In genomic region chr15:90860942-90861675, GRCh38 we compare ENCODE assay signal across 1 cellular context.
TF ChIP-seq lines count a peak whose summit lies in the region.

No MANE protein-coding gene starts in this region.

TF ChIP-seq in HepG2, 621 proteins besides CTCF, POLR2A, EP300 and RAD21 (continued from another document and continues in another):
- TF ChIP-seq KIAA2018 (CRISPR knock-in tag; IDR thresholded peaks at IDR 0.05; ENCODE audit: borderline replicate concordance) = no peak
- TF ChIP-seq ZNF383 (CRISPR knock-in tag; IDR thresholded peaks at IDR 0.05; ENCODE audit: borderline replicate concordance) = no peak
- TF ChIP-seq RBM22 (optimal IDR thresholded peaks at IDR 0.05; ENCODE audit: low read length) = no peak
- no peak for TF ChIP-seq ZNF572 (CRISPR knock-in tag; IDR thresholded peaks at IDR 0.05)
- TF ChIP-seq JUN (CRISPR knock-in tag; IDR thresholded peaks at IDR 0.05) = no peak
- TF ChIP-seq KLF11 (CRISPR knock-in tag; IDR thresholded peaks at IDR 0.05) = no peak; the same call in 1 of the 2 replicates
- TF ChIP-seq ZNF33B (CRISPR knock-in tag; IDR thresholded peaks at IDR 0.05) = no peak
- 0 out of 2 replicates have a peak, but pooled peaks have one; percentile 27 for TF ChIP-seq ZNF160 (CRISPR knock-in tag; IDR thresholded peaks at IDR 0.05)
- no peak for TF ChIP-seq FOXA1 (IDR thresholded peaks at IDR 0.05)
- peak; percentile 95 for TF ChIP-seq FOXA1 (CRISPR knock-in tag; IDR thresholded peaks at IDR 0.05)
- no peak for TF ChIP-seq ZFP36L1 (CRISPR knock-in tag; IDR thresholded peaks at IDR 0.05)
- TF ChIP-seq MED13 (CRISPR knock-in tag; IDR thresholded peaks at IDR 0.05) = no peak
- TF ChIP-seq ZNF17 (CRISPR knock-in tag; IDR thresholded peaks at IDR 0.05) = no peak
- TF ChIP-seq CREB3 (CRISPR knock-in tag; IDR thresholded peaks at IDR 0.05) = no peak
- TF ChIP-seq ZNF512B (CRISPR knock-in tag; IDR thresholded peaks at IDR 0.05; ENCODE audit: borderline replicate concordance) = no peak
- no peak for TF ChIP-seq PTBP1 (IDR thresholded peaks at IDR 0.05; ENCODE audit: low read depth, low read length, poor library complexity, severe bottlenecking)
- no peak for TF ChIP-seq ZBTB40 (IDR thresholded peaks at IDR 0.05)
- no peak; the same call in 1 of the 2 replicates for TF ChIP-seq ZBTB40 (CRISPR knock-in tag; IDR thresholded peaks at IDR 0.05)
- TF ChIP-seq SP2 (CRISPR knock-in tag; IDR thresholded peaks at IDR 0.05) = no peak
- TF ChIP-seq HNF1B (CRISPR knock-in tag; IDR thresholded peaks at IDR 0.05) = no peak
- peak; percentile 50 for TF ChIP-seq ZFP36 (IDR thresholded peaks at IDR 0.05; ENCODE audit: borderline replicate concordance, low read depth, low read length, partially characterized antibody)
- TF ChIP-seq TBP (CRISPR knock-in tag; IDR thresholded peaks at IDR 0.05) = no peak
- TF ChIP-seq LCORL (IDR thresholded peaks at IDR 0.05) = no peak
- peak; percentile 47 for TF ChIP-seq LCORL (CRISPR knock-in tag; IDR thresholded peaks at IDR 0.05)
- no peak for TF ChIP-seq BATF2 (CRISPR knock-in tag; IDR thresholded peaks at IDR 0.05)
- TF ChIP-seq TCF12 (IDR thresholded peaks at IDR 0.05) = no peak
- no peak for TF ChIP-seq TCF12 (CRISPR knock-in tag; IDR thresholded peaks at IDR 0.05)
- TF ChIP-seq ZNF790 (CRISPR knock-in tag; IDR thresholded peaks at IDR 0.05; ENCODE audit: borderline replicate concordance) = no peak
- TF ChIP-seq CEBPG (CRISPR knock-in tag; IDR thresholded peaks at IDR 0.05) = peak; percentile 97
- TF ChIP-seq TSC22D2 (CRISPR knock-in tag; IDR thresholded peaks at IDR 0.05; ENCODE audit: borderline replicate concordance) = no peak
- no peak for TF ChIP-seq CENPBD1 (CRISPR knock-in tag; IDR thresholded peaks at IDR 0.05; ENCODE audit: borderline replicate concordance, low read depth)
- TF ChIP-seq ZNF569 (CRISPR knock-in tag; IDR thresholded peaks at IDR 0.05; ENCODE audit: borderline replicate concordance) = no peak
